Comparison of ENCODE assay signal across 35 cellular contexts in genomic region chr12:130451001-130451930, GRCh38.
"Had no signal": no experiment of that assay in that cellular context is flagged by ENCODE, and none has a peak within 500 bp of the region (broad histone marks: within the 10 kb centered on the region; RNA-seq: fewer than 3 reads in every experiment).

No MANE protein-coding gene starts in this region.

- ATAC-seq: activated CD8-positive, alpha-beta T cell treated with anti-CD3 and anti-CD28 coated beads for 36 hours; activated naive CD4-positive, alpha-beta T cell treated with anti-CD3 and anti-CD28 coated beads, Interleukin-2, amount 50 U/mL, for 72 hours; activated T-cell treated with anti-CD3 and anti-CD28 coated beads, Interleukin-2, amount 50 U/mL, for 4 hours; activated T-cell treated with anti-CD3 and anti-CD28 coated beads, Interleukin-2, amount 50 U/mL, for 72 hours; activated T-helper 17 cell treated with anti-CD3 and anti-CD28 coated beads, Interleukin-2, amount 50 U/mL, for 72 hours; body of pancreas had no signal

- H3K4me1 ChIP-seq: adrenal gland, body of pancreas, breast epithelium had no signal

- H3K36me3 Mint-ChIP-seq: activated CD4-positive, alpha-beta memory T cell treated with anti-CD3 and anti-CD28 coated beads for 36 hours; activated naive CD4-positive, alpha-beta T cell treated with anti-CD3 and anti-CD28 coated beads, Interleukin-2, amount 50 U/mL, for 72 hours; activated naive CD8-positive, alpha-beta T cell treated with anti-CD3 and anti-CD28 coated beads for 36 hours had no signal

- H3K4me1 Mint-ChIP-seq: activated B cell treated with CpG ODN at 0.5 μM for 24 hours; activated CD4-positive, alpha-beta T cell treated with anti-CD3 and anti-CD28 coated beads, Interleukin-2, amount 10 ng/mL, durations not matched to agents 24 days and 14 days; activated naive CD8-positive, alpha-beta T cell treated with anti-CD3 and anti-CD28 coated beads for 36 hours; activated T-helper 17 cell treated with anti-CD3 and anti-CD28 coated beads, Interleukin-2, amount 50 U/mL, for 72 hours had no signal

- H3K4me3 ChIP-seq: adrenal gland, body of pancreas, breast epithelium had no signal

- H3K36me3 ChIP-seq: adrenal gland, brain microvascular endothelial cell, breast epithelium had no signal

- FAIRE-seq: astrocyte, TTC549 had no signal

- H3K9me3 Mint-ChIP-seq: activated B cell treated with CpG ODN at 0.5 μM for 24 hours; activated CD4-positive, alpha-beta memory T cell treated with anti-CD3 and anti-CD28 coated beads for 36 hours; activated CD4-positive, alpha-beta T cell treated with anti-CD3 and anti-CD28 coated beads, Interleukin-2, amount 10 ng/mL, durations not matched to agents 24 days and 14 days; activated CD8-positive, alpha-beta T cell treated with anti-CD3 and anti-CD28 coated beads for 36 hours; activated naive CD4-positive, alpha-beta T cell treated with anti-CD3 and anti-CD28 coated beads, Interleukin-2, amount 50 U/mL, for 72 hours; activated naive CD8-positive, alpha-beta T cell treated with anti-CD3 and anti-CD28 coated beads for 36 hours; activated T-cell treated with anti-CD3 and anti-CD28 coated beads, Interleukin-2, amount 50 U/mL, for 4 hours; activated T-cell treated with anti-CD3 and anti-CD28 coated beads, Interleukin-2, amount 50 U/mL, for 72 hours; activated T-helper 1 cell treated with anti-CD3 and anti-CD28 coated beads, Interleukin-12 subunit alpha, Interleukin-12 subunit beta, Interleukin-2, Interleukin-4 antibody, amounts not matched to agents 30 ng/mL and 10 ng/mL and 1 ng/mL, durations not matched to agents 14 hours and 24 hours and 36 hours; activated T-helper 17 cell treated with anti-CD3 and anti-CD28 coated beads, Interleukin-2, amount 50 U/mL, for 72 hours; T-helper 1 cell treated with Interleukin-12 subunit alpha and Interleukin-12 subunit beta and Interleukin-4 antibody, amounts not matched to agents 30 μg/mL and 1 μg/mL, for 36 hours; T-helper 2 cell treated with Interferon-gamma antibody and Interleukin-4, amounts not matched to agents 5 μg/mL and 100 μg/mL, for 36 hours had no signal

- H3K27me3 Mint-ChIP-seq: activated B cell treated with CpG ODN at 0.5 μM for 24 hours; activated CD4-positive, alpha-beta memory T cell treated with anti-CD3 and anti-CD28 coated beads for 36 hours; activated CD4-positive, alpha-beta T cell treated with anti-CD3 and anti-CD28 coated beads, Interleukin-2, amount 10 ng/mL, durations not matched to agents 24 days and 14 days; activated CD8-positive, alpha-beta T cell treated with anti-CD3 and anti-CD28 coated beads for 36 hours; activated naive CD8-positive, alpha-beta T cell treated with anti-CD3 and anti-CD28 coated beads for 36 hours had no signal

- H3K27ac Mint-ChIP-seq: activated B cell treated with CpG ODN at 0.5 μM for 24 hours; activated CD4-positive, alpha-beta memory T cell treated with anti-CD3 and anti-CD28 coated beads for 36 hours; activated CD4-positive, alpha-beta T cell treated with anti-CD3 and anti-CD28 coated beads, Interleukin-2, amount 10 ng/mL, durations not matched to agents 24 days and 14 days; activated CD8-positive, alpha-beta T cell treated with anti-CD3 and anti-CD28 coated beads for 36 hours; activated naive CD4-positive, alpha-beta T cell treated with anti-CD3 and anti-CD28 coated beads, Interleukin-2, amount 50 U/mL, for 72 hours; activated naive CD8-positive, alpha-beta T cell treated with anti-CD3 and anti-CD28 coated beads for 36 hours; activated T-cell treated with anti-CD3 and anti-CD28 coated beads, Interleukin-2, amount 50 U/mL, for 72 hours; activated T-helper 1 cell treated with anti-CD3 and anti-CD28 coated beads, Interleukin-12 subunit alpha, Interleukin-12 subunit beta, Interleukin-2, Interleukin-4 antibody, amounts not matched to agents 30 ng/mL and 10 ng/mL and 1 ng/mL, durations not matched to agents 14 hours and 24 hours and 36 hours; activated T-helper 17 cell treated with anti-CD3 and anti-CD28 coated beads, Interleukin-2, amount 50 U/mL, for 72 hours; T-helper 1 cell treated with Interleukin-12 subunit alpha and Interleukin-12 subunit beta and Interleukin-4 antibody, amounts not matched to agents 30 μg/mL and 1 μg/mL, for 36 hours; T-helper 2 cell treated with Interferon-gamma antibody and Interleukin-4, amounts not matched to agents 5 μg/mL and 100 μg/mL, for 36 hours had no signal

- H3K4me3 Mint-ChIP-seq: activated B cell treated with CpG ODN at 0.5 μM for 24 hours; activated CD4-positive, alpha-beta memory T cell treated with anti-CD3 and anti-CD28 coated beads for 36 hours; activated CD4-positive, alpha-beta T cell treated with anti-CD3 and anti-CD28 coated beads, Interleukin-2, amount 10 ng/mL, durations not matched to agents 24 days and 14 days; activated CD8-positive, alpha-beta T cell treated with anti-CD3 and anti-CD28 coated beads for 36 hours; activated naive CD8-positive, alpha-beta T cell treated with anti-CD3 and anti-CD28 coated beads for 36 hours; activated T-cell treated with anti-CD3 and anti-CD28 coated beads, Interleukin-2, amount 50 U/mL, for 4 hours; activated T-cell treated with anti-CD3 and anti-CD28 coated beads, Interleukin-2, amount 50 U/mL, for 72 hours; activated T-helper 1 cell treated with anti-CD3 and anti-CD28 coated beads, Interleukin-12 subunit alpha, Interleukin-12 subunit beta, Interleukin-2, Interleukin-4 antibody, amounts not matched to agents 30 ng/mL and 10 ng/mL and 1 ng/mL, durations not matched to agents 14 hours and 24 hours and 36 hours; activated T-helper 17 cell treated with anti-CD3 and anti-CD28 coated beads, Interleukin-2, amount 50 U/mL, for 72 hours; T-helper 1 cell treated with Interleukin-12 subunit alpha and Interleukin-12 subunit beta and Interleukin-4 antibody, amounts not matched to agents 30 μg/mL and 1 μg/mL, for 36 hours; T-helper 2 cell treated with Interferon-gamma antibody and Interleukin-4, amounts not matched to agents 5 μg/mL and 100 μg/mL, for 36 hours had no signal

- H3K27ac ChIP-seq: adrenal gland, body of pancreas, brain microvascular endothelial cell, breast epithelium, VCaP had no signal

- DNase-seq: activated B cell treated with CpG ODN at 0.5 μM for 24 hours; activated CD4-positive, alpha-beta memory T cell treated with anti-CD3 and anti-CD28 coated beads for 36 hours; activated CD4-positive, alpha-beta T cell treated with anti-CD3 and anti-CD28 coated beads for 4 hours; activated CD4-positive, alpha-beta T cell treated with anti-CD3 and anti-CD28 coated beads, Interleukin-2, amount 10 ng/mL, durations not matched to agents 24 days and 14 days; activated CD4-positive, alpha-beta T cell treated with anti-CD3 and anti-CD28 coated beads, Interleukin-2, amount 50 U/mL, for 1 hour; activated CD4-positive, alpha-beta T cell treated with anti-CD3 and anti-CD28 coated beads, Interleukin-2, amount 50 U/mL, for 4 hours; activated CD4-positive, CD25-positive, alpha-beta regulatory T cell treated with anti-CD3 and anti-CD28 coated beads, Interleukin-2, amount 50 U/mL, for 72 hours; activated CD8-positive, alpha-beta memory T cell treated with anti-CD3 and anti-CD28 coated beads, Interleukin-2, amount 50 U/mL, for 4 hours; activated CD8-positive, alpha-beta T cell treated with anti-CD3 and anti-CD28 coated beads for 36 hours; activated effector memory CD4-positive, alpha-beta T cell treated with anti-CD3 and anti-CD28 coated beads, Interleukin-2, amount 50 U/mL, for 16 hours; activated naive CD4-positive, alpha-beta T cell treated with anti-CD3 and anti-CD28 coated beads, Interleukin-2, amount 50 U/mL, for 16 hours; activated naive CD4-positive, alpha-beta T cell treated with Interleukin-2 at 50 U/mL for 16 hours; activated naive CD8-positive, alpha-beta T cell treated with anti-CD3 and anti-CD28 coated beads for 36 hours; activated T-cell treated with anti-CD3 and anti-CD28 coated beads for 4 hours; activated T-cell treated with anti-CD3 and anti-CD28 coated beads, Interleukin-2, amount 50 U/mL, for 1 hour; activated T-cell treated with anti-CD3 and anti-CD28 coated beads, Interleukin-2, amount 50 U/mL, for 4 hours; activated T-cell treated with anti-CD3 and anti-CD28 coated beads, Interleukin-2, amount 50 U/mL, for 72 hours; adrenal gland; amniotic stem cell; aorta; body of pancreas; brain microvascular endothelial cell; central memory CD4-positive, alpha-beta T cell; T-helper 1 cell; T-helper 2 cell; T-helper 9 cell had no signal

- H3K9me3 ChIP-seq: adrenal gland, body of pancreas, breast epithelium had no signal

- H3K27me3 ChIP-seq: adrenal gland, body of pancreas, brain microvascular endothelial cell, breast epithelium had no signal
